23 cellular contexts compared by ENCODE assay signal in the genomic region with DNA sequence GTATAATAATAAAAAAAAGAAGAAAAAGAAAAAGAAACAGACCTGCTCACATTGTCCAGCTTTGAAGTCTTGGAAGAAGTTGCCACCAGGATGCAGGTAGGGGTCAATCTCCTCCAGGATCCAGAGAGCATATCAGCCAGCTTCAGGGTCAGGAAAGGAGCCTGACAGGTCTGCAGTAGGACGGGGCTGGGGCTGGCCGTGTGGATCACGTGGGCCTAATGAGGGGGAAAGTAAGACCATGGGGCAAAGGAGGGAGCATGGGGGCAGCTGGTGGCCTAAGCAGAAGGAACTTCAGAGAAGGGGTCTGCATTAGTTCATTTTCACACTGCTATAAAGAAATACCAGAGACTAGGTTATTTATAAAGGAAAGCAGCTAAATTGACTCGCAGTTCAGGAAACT.
"Had no signal": no experiment of that assay in that cellular context is flagged by ENCODE, and none has a peak within 500 bp of the region (broad histone marks: within the 10 kb centered on the region; RNA-seq: fewer than 3 reads in every experiment).

No MANE protein-coding gene starts in this region.

- H3K4me3 Mint-ChIP-seq: central memory CD8-positive, alpha-beta T cell; dendritic cell treated with granulocyte-macrophage colony-stimulating factor and Interleukin-4, amounts not matched to agents 40 ng/mL and 50 ng/mL, for 4 days; mesothelial cell of epicardium; naive thymus-derived CD4-positive, alpha-beta T cell; stimulated activated memory B cell treated with anti-CD40 and anti-IgM and Interleukin-4, amounts not matched to agents 10 μg/mL and 1 μg/mL and 100 μg/mL, for 72 hours had no signal

- H3K27ac Mint-ChIP-seq: dendritic cell treated with granulocyte-macrophage colony-stimulating factor and Interleukin-4, amounts not matched to agents 40 ng/mL and 50 ng/mL, for 4 days; mesothelial cell of epicardium; progenitor cell of endocrine pancreas had no signal

- DNase-seq: colonic mucosa; effector CD8-positive, alpha-beta T cell; erythroblast; esophagus squamous epithelium; hypothalamus; kidney; mesenchymal stem cell; mucosa of descending colon; naive thymus-derived CD4-positive, alpha-beta T cell; sigmoid colon; stimulated activated CD4-positive, alpha-beta T cell treated with anti-CD3 and anti-CD28 coated beads, Interleukin-2, amount 100 ng/mL, for 24 hours; stimulated activated CD4-positive, alpha-beta T cell treated with anti-CD3 and anti-CD28 coated beads, Interleukin-4, amount 100 ng/mL, for 24 hours; stimulated activated naive CD8-positive, alpha-beta T cell treated with anti-CD3 and anti-CD28 coated beads, Interleukin-15, Interleukin-2, amounts not matched to agents 100 U/mL and 50 U/mL, for 24 hours had no signal

- H3K9me3 Mint-ChIP-seq: central memory CD8-positive, alpha-beta T cell had no signal

- H3K27me3 ChIP-seq: colonic mucosa, esophagus squamous epithelium, left lung, sigmoid colon, tibial nerve, upper lobe of left lung had no signal

- H3K27me3 Mint-ChIP-seq: dendritic cell treated with granulocyte-macrophage colony-stimulating factor and Interleukin-4, amounts not matched to agents 40 ng/mL and 50 ng/mL, for 4 days; naive thymus-derived CD4-positive, alpha-beta T cell; stimulated activated memory B cell treated with anti-CD40 and anti-IgM and Interleukin-4, amounts not matched to agents 10 μg/mL and 1 μg/mL and 100 μg/mL, for 72 hours had no signal

- H3K36me3 ChIP-seq: colonic mucosa, esophagus squamous epithelium, left lung, sigmoid colon, thoracic aorta, tibial nerve, upper lobe of left lung had no signal

- H3K27ac ChIP-seq: colonic mucosa, esophagus squamous epithelium, left lung, parathyroid adenoma, sigmoid colon, thoracic aorta, tibial nerve, upper lobe of left lung had no signal

- H3K4me3 ChIP-seq: colonic mucosa, esophagus squamous epithelium, left lung, mucosa of descending colon, sigmoid colon, thoracic aorta, tibial nerve, upper lobe of left lung had no signal

- H3K4me1 ChIP-seq: colonic mucosa, esophagus squamous epithelium, left lung, parathyroid adenoma, sigmoid colon, tibial nerve had no signal

- H3K36me3 Mint-ChIP-seq: mesothelial cell of epicardium had no signal

- H3K9me3 ChIP-seq: colonic mucosa had no signal

- ATAC-seq: left lung; mucosa of descending colon; naive thymus-derived CD4-positive, alpha-beta T cell; stimulated activated naive CD8-positive, alpha-beta T cell treated with anti-CD3 and anti-CD28 coated beads, Interleukin-15, Interleukin-2, amounts not matched to agents 100 U/mL and 50 U/mL, for 24 hours had no signal

- H3K4me1 Mint-ChIP-seq: mesothelial cell of epicardium had no signal
